2 cellular contexts compared by ENCODE assay signal in genomic region chr10:106722524-106722923, GRCh38.
TF ChIP-seq lines count a peak whose summit lies in the region.

No MANE protein-coding gene starts in this region.

TF ChIP-seq in HepG2, 621 proteins besides CTCF, POLR2A, EP300 and RAD21 (continued from another document):
- TF ChIP-seq ARID4A (CRISPR knock-in tag; IDR thresholded peaks at IDR 0.05; ENCODE audit: borderline replicate concordance) = no peak

TF ChIP-seq in WTC11, 78 proteins besides CTCF, POLR2A, EP300 and RAD21 (continued from another document):
- TF ChIP-seq TCF7 (CRISPR knock-in tag; IDR thresholded peaks at IDR 0.05; ENCODE audit: low read depth) (no peak), ATF1 (CRISPR knock-in tag; IDR thresholded peaks at IDR 0.05) (no peak), ERG (CRISPR knock-in tag; IDR thresholded peaks at IDR 0.05) (no peak), MLX (CRISPR knock-in tag; IDR thresholded peaks at IDR 0.05) (no peak), CREB1 (CRISPR knock-in tag; IDR thresholded peaks at IDR 0.05) (no peak), ETV6 (CRISPR knock-in tag; IDR thresholded peaks at IDR 0.05) (no peak), TEAD1 (CRISPR knock-in tag; IDR thresholded peaks at IDR 0.05) (no peak)
TF ChIP-seq in WTC11: peak in this region for 0.
